Comparison of ENCODE assay signal across 17 cellular contexts in the genomic region with DNA sequence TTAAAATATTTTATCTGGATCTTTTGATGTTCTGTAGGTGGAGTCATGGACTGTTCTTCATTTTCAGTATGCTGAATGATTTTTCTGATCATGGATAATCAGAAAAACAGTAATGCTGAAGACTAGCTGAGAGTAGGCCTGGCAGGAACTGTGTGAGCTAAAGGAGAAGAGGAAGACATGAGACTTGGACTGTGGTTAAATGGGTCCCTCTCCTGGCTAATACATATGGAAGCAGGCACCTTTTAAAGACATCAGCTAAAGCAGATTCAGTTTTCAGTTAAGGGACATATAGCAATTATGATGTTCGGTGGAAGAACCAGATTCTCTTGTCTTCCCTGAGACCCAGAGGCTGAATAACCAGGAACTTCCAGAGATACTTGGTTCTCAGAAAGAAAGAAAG.
DNase-seq lines count a peak whose midpoint lies in the region; ATAC-seq and TF ChIP-seq lines count a peak whose summit lies in the region.
"Had no signal": no experiment of that assay in that cellular context is flagged by ENCODE, and none has a peak within 500 bp of the region (broad histone marks: within the 10 kb centered on the region; RNA-seq: fewer than 3 reads in every experiment).

No MANE protein-coding gene starts in this region.

- peaks cover 13% of the 10 kb centered on the region for H3K4me1 ChIP-seq in body of pancreas
- H3K4me1 ChIP-seq: pancreas had no signal

- H3K27ac ChIP-seq in body of pancreas = no peak overlapping the region
- H3K27ac ChIP-seq: pancreas, spleen had no signal

- TF ChIP-seq POLR2A in body of pancreas (IDR thresholded peaks at IDR 0.05) = no peak

- peaks cover 0 to 9% of the 10 kb centered on the region in 2 donors for H3K27me3 ChIP-seq in body of pancreas

- H3K27me3 Mint-ChIP-seq in T-helper 17 cell = peaks cover 19% of the 10 kb centered on the region
- H3K27me3 Mint-ChIP-seq: activated CD4-positive, alpha-beta memory T cell treated with anti-CD3 and anti-CD28 coated beads, Interleukin-2, amount 10 ng/mL, durations not matched to agents 7 days and 5 days had no signal

- H3K36me3 ChIP-seq in body of pancreas (replicated peaks in 1 of 2; ENCODE audit: insufficient read depth in 1 of 2, low read depth in 2 of 2) = no peaks in the 10 kb centered on the region
- H3K36me3 ChIP-seq: MG63, pancreas, spleen had no signal

- H3K27ac Mint-ChIP-seq in T-helper 17 cell = no peak overlapping the region
- H3K27ac Mint-ChIP-seq: activated CD4-positive, alpha-beta memory T cell treated with anti-CD3 and anti-CD28 coated beads, Interleukin-2, amount 10 ng/mL, durations not matched to agents 7 days and 5 days had no signal

- intact Hi-C loops in body of pancreas (cut with DNase I) = loop anchor here (10.0 kb wide), 1 partner anchor 353 kb away; the partner anchor contains the start of gene PCDH8

- H3K36me3 Mint-ChIP-seq in T-helper 17 cell (ENCODE audit: low read depth) = no peaks in the 10 kb centered on the region

- H3K4me3 Mint-ChIP-seq in T-helper 17 cell = no peak overlapping the region
- H3K4me3 Mint-ChIP-seq: activated CD4-positive, alpha-beta memory T cell treated with anti-CD3 and anti-CD28 coated beads, Interleukin-2, amount 10 ng/mL, durations not matched to agents 7 days and 5 days had no signal

- no peak for ATAC-seq in T-helper 17 cell
- ATAC-seq in body of pancreas = no peak
- ATAC-seq: pancreas, PC-3 had no signal

- no peak overlapping the region for H3K4me3 ChIP-seq in body of pancreas
- H3K4me3 ChIP-seq: MG63, pancreas, spleen had no signal

- TF ChIP-seq CTCF in body of pancreas (IDR thresholded peaks at IDR 0.05) = no peak

- no peaks in the 10 kb centered on the region for H3K4me1 Mint-ChIP-seq in T-helper 17 cell
- H3K4me1 Mint-ChIP-seq: activated CD4-positive, alpha-beta memory T cell treated with anti-CD3 and anti-CD28 coated beads, Interleukin-2, amount 10 ng/mL, durations not matched to agents 7 days and 5 days had no signal

- DNase-seq in NCI-H1092 treated with DMSO at 0.1 percent for 48 hours (lab: John Stamatoyannopoulos, UW) (peak; percentile 63), NCI-H1092 (lab: John Stamatoyannopoulos, UW) (no peak), Kasumi-1 (lab: John Stamatoyannopoulos, UW) (peak; percentile 54 to 62), NCI-H82 treated with DMSO at 0.1 percent for 48 hours (lab: John Stamatoyannopoulos, UW; ENCODE audit: unreplicated experiment) (peak; percentile 41), medulla oblongata (ENCODE audit: extremely low spot score) (peak; percentile 5), T-helper 17 cell (no peak), A172 (ENCODE audit: low spot score) (no peak), body of pancreas (no peak)
- DNase-seq: activated CD4-positive, alpha-beta memory T cell treated with anti-CD3 and anti-CD28 coated beads, Interleukin-2, amount 10 ng/mL, durations not matched to agents 7 days and 5 days; activated effector memory CD4-positive, alpha-beta T cell treated with anti-CD3 and anti-CD28 coated beads, Interleukin-2, amount 50 U/mL, for 16 hours; effector memory CD4-positive, alpha-beta T cell; mesenchymal stem cell; MG63; pancreas; spleen; T-helper 9 cell had no signal

- 75 to 77% methylated on average over 1 of the region's 1 CpG for WGBS in body of pancreas, 2 donors

- H3K9me3 ChIP-seq in T-helper 17 cell (ENCODE audit: control insufficient read depth, low read length, poor library complexity, severe bottlenecking) (no peaks in the 10 kb centered on the region), body of pancreas (no peaks in the 10 kb centered on the region)
- H3K9me3 ChIP-seq: MG63, pancreas had no signal

Comparison
In these comparisons a context has a peak if more than half of its experiments do, and no peak if none do; other contexts are left out.
1. DNase-seq: peak in NCI-H1092 treated with DMSO at 0.1 percent for 48 hours (single experiment), Kasumi-1 (2 of 2), NCI-H82 treated with DMSO at 0.1 percent for 48 hours (single experiment) and medulla oblongata (single experiment); none in NCI-H1092 (single experiment), T-helper 17 cell (0 of 3), A172 (single experiment) and body of pancreas (0 of 4).